Comparison of ENCODE assay signal across 22 cellular contexts in the genomic region with DNA sequence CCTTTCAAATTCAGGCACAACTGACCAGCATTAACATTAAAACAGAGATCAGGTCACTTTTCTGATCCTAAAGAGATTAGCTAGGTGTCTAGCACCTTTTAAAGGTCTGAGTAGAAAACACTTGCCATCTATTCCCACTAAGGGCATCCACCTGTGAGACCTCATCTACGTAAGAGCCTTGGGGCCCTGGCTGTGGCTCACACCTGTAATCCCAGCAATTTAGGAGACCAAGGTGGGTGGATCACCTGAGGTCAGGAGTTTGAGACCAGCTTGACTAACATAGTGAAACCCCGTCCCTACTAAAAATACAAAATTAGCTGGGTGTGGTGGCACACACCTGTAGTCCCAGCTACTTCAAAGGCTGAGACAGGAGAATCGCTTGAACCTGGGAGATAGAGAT. TPM values are rescaled to one million over a fixed set of nuclear protein-coding genes. Genes with fewer than 3 reads are reported as not detected.
"Had no signal": no experiment of that assay in that cellular context is flagged by ENCODE, and none has a peak within 500 bp of the region (broad histone marks: within the 10 kb centered on the region; RNA-seq: fewer than 3 reads in every experiment).

No MANE protein-coding gene starts in this region.

- H3K9me3 ChIP-seq: body of pancreas, tibial artery had no signal

- H3K4me3 ChIP-seq: body of pancreas, heart right ventricle, psoas muscle, right atrium auricular region, tibial artery had no signal

- H3K36me3 ChIP-seq: heart right ventricle, right atrium auricular region, tibial artery had no signal

- H3K4me1 Mint-ChIP-seq: activated CD4-positive, alpha-beta memory T cell treated with anti-CD3 and anti-CD28 coated beads, Interleukin-2, amount 10 ng/mL, durations not matched to agents 7 days and 5 days; T-helper 17 cell had no signal

- ATAC-seq: activated naive CD8-positive, alpha-beta T cell treated with anti-CD3 and anti-CD28 coated beads, Interleukin-2, amount 50 U/mL, for 24 hours; body of pancreas; heart right ventricle; left cardiac atrium; natural killer cell treated with Interleukin-12 subunit alpha and Interleukin-12 subunit beta and Interleukin-15 and Interleukin-18, amount 100 ng/mL, for 72 hours; psoas muscle; T-helper 17 cell had no signal

- DNase-seq: activated CD4-positive, alpha-beta memory T cell treated with anti-CD3 and anti-CD28 coated beads, Interleukin-2, amount 10 ng/mL, durations not matched to agents 7 days and 5 days; activated CD4-positive, alpha-beta T cell treated with anti-CD3 and anti-CD28 coated beads, Interleukin-2, amount 10 ng/mL, durations not matched to agents 24 days and 14 days; activated effector memory CD4-positive, alpha-beta T cell treated with anti-CD3 and anti-CD28 coated beads, Interleukin-2, amount 50 U/mL, for 16 hours; activated naive CD4-positive, alpha-beta T cell treated with anti-CD3 and anti-CD28 coated beads, Interleukin-2, amount 50 U/mL, for 16 hours; activated naive CD8-positive, alpha-beta T cell treated with anti-CD3 and anti-CD28 coated beads, Interleukin-2, amount 50 U/mL, for 24 hours; body of pancreas; effector CD4-positive, alpha-beta T cell; erythroblast; foreskin fibroblast; heart right ventricle; islet precursor cell; left cardiac atrium; psoas muscle; stimulated activated CD4-positive, alpha-beta T cell treated with anti-CD3 and anti-CD28 coated beads, Interleukin-12 subunit alpha, Interleukin-12 subunit beta, amount 100 ng/mL, for 4 hours; stimulated activated CD4-positive, alpha-beta T cell treated with anti-CD3 and anti-CD28 coated beads, Interleukin-4, amount 100 ng/mL, for 4 hours; substantia nigra; T-helper 17 cell; tibial artery had no signal

- H3K4me3 Mint-ChIP-seq: activated CD4-positive, alpha-beta memory T cell treated with anti-CD3 and anti-CD28 coated beads, Interleukin-2, amount 10 ng/mL, durations not matched to agents 7 days and 5 days; activated CD4-positive, alpha-beta T cell treated with anti-CD3 and anti-CD28 coated beads, Interleukin-2, amount 10 ng/mL, durations not matched to agents 24 days and 14 days; activated naive CD8-positive, alpha-beta T cell treated with anti-CD3 and anti-CD28 coated beads, Interleukin-2, amount 50 U/mL, for 24 hours; dendritic cell treated with granulocyte-macrophage colony-stimulating factor and Interleukin-4, amounts not matched to agents 40 ng/mL and 50 ng/mL, for 4 days; natural killer cell treated with Interleukin-12 subunit alpha and Interleukin-12 subunit beta and Interleukin-15 and Interleukin-18, amount 100 ng/mL, for 72 hours; stimulated activated naive CD8-positive, alpha-beta T cell treated with anti-CD3 and anti-CD28 coated beads, Interleukin-15, Interleukin-2, amounts not matched to agents 100 ng/mL and 50 ng/mL, for 24 hours; T-helper 17 cell had no signal

- H3K27ac ChIP-seq: body of pancreas, heart right ventricle, psoas muscle, right atrium auricular region, tibial artery had no signal

- H3K4me1 ChIP-seq: psoas muscle had no signal

- H3K27me3 ChIP-seq: body of pancreas, heart right ventricle, right atrium auricular region, tibial artery had no signal

- H3K27ac Mint-ChIP-seq: activated CD4-positive, alpha-beta memory T cell treated with anti-CD3 and anti-CD28 coated beads, Interleukin-2, amount 10 ng/mL, durations not matched to agents 7 days and 5 days; activated CD4-positive, alpha-beta T cell treated with anti-CD3 and anti-CD28 coated beads, Interleukin-2, amount 10 ng/mL, durations not matched to agents 24 days and 14 days; activated naive CD8-positive, alpha-beta T cell treated with anti-CD3 and anti-CD28 coated beads, Interleukin-2, amount 50 U/mL, for 24 hours; dendritic cell treated with granulocyte-macrophage colony-stimulating factor and Interleukin-4, amounts not matched to agents 40 ng/mL and 50 ng/mL, for 4 days; natural killer cell treated with Interleukin-12 subunit alpha and Interleukin-12 subunit beta and Interleukin-15 and Interleukin-18, amount 100 ng/mL, for 72 hours; stimulated activated naive CD8-positive, alpha-beta T cell treated with anti-CD3 and anti-CD28 coated beads, Interleukin-15, Interleukin-2, amounts not matched to agents 100 ng/mL and 50 ng/mL, for 24 hours; T-helper 17 cell had no signal

- H3K9me3 Mint-ChIP-seq: activated CD4-positive, alpha-beta memory T cell treated with anti-CD3 and anti-CD28 coated beads, Interleukin-2, amount 10 ng/mL, durations not matched to agents 7 days and 5 days; activated CD4-positive, alpha-beta T cell treated with anti-CD3 and anti-CD28 coated beads, Interleukin-2, amount 10 ng/mL, durations not matched to agents 24 days and 14 days had no signal

RNA-seq across cellular contexts. Expression of a gene that starts 11.8 kb away (rescaled TPM):
- total RNA-seq: activated CD4-positive, alpha-beta T cell treated with anti-CD3 and anti-CD28 coated beads, Interleukin-2, amount 10 ng/mL, durations not matched to agents 24 days and 14 days had no signal
